In genomic region chr5:133962131-133962530, GRCh38 we compare ENCODE assay signal across 15 cellular contexts. TPM values are rescaled to one million over a fixed set of nuclear protein-coding genes. Genes with fewer than 3 reads are reported as not detected.
DNase-seq lines count a peak whose midpoint lies in the region; ATAC-seq and TF ChIP-seq lines count a peak whose summit lies in the region.
"Had no signal": no experiment of that assay in that cellular context is flagged by ENCODE, and none has a peak within 500 bp of the region (broad histone marks: within the 10 kb centered on the region; RNA-seq: fewer than 3 reads in every experiment).

No MANE protein-coding gene starts in this region.

- H3K27me3 Mint-ChIP-seq in activated naive CD4-positive, alpha-beta T cell treated with anti-CD3 and anti-CD28 coated beads, Interleukin-2, amount 50 U/mL, for 24 hours, result no peaks in the 10 kb centered on the region
- H3K27me3 Mint-ChIP-seq in activated naive CD8-positive, alpha-beta T cell treated with anti-CD3 and anti-CD28 coated beads, Interleukin-2, amount 10 ng/mL, durations not matched to agents 7 days and 5 days, result no peaks in the 10 kb centered on the region
- no peaks in the 10 kb centered on the region for H3K27me3 Mint-ChIP-seq in mesothelial cell of epicardium (ENCODE audit: low read depth)
- H3K27me3 Mint-ChIP-seq in stimulated activated naive CD8-positive, alpha-beta T cell treated with anti-CD3 and anti-CD28 coated beads, Interleukin-15, amount 100 ng/mL, for 72 hours, result no peaks in the 10 kb centered on the region

- no peaks in the 10 kb centered on the region for H3K9me3 Mint-ChIP-seq in activated naive CD4-positive, alpha-beta T cell treated with anti-CD3 and anti-CD28 coated beads, Interleukin-2, amount 50 U/mL, for 24 hours
- H3K9me3 Mint-ChIP-seq in activated naive CD8-positive, alpha-beta T cell treated with anti-CD3 and anti-CD28 coated beads, Interleukin-2, amount 10 ng/mL, durations not matched to agents 7 days and 5 days, result no peaks in the 10 kb centered on the region
- H3K9me3 Mint-ChIP-seq in mesothelial cell of epicardium, result peaks cover 12% of the 10 kb centered on the region
- peaks cover 0 to 13% of the 10 kb centered on the region in 2 donors for H3K9me3 Mint-ChIP-seq in stimulated activated naive CD8-positive, alpha-beta T cell treated with anti-CD3 and anti-CD28 coated beads, Interleukin-15, amount 100 ng/mL, for 72 hours

- H3K27ac Mint-ChIP-seq in activated naive CD4-positive, alpha-beta T cell treated with anti-CD3 and anti-CD28 coated beads, Interleukin-2, amount 50 U/mL, for 24 hours, result peak overlapping the region; percentile 65
- H3K27ac Mint-ChIP-seq in activated naive CD8-positive, alpha-beta T cell treated with anti-CD3 and anti-CD28 coated beads, Interleukin-2, amount 10 ng/mL, durations not matched to agents 7 days and 5 days, result peak overlapping the region; percentile 71
- peak overlapping the region; percentile 23 for H3K27ac Mint-ChIP-seq in mesothelial cell of epicardium
- H3K27ac Mint-ChIP-seq in stimulated activated naive CD8-positive, alpha-beta T cell treated with anti-CD3 and anti-CD28 coated beads, Interleukin-15, amount 100 ng/mL, for 72 hours, result no peak overlapping the region

- H3K36me3 Mint-ChIP-seq in activated naive CD4-positive, alpha-beta T cell treated with anti-CD3 and anti-CD28 coated beads, Interleukin-2, amount 50 U/mL, for 24 hours, result peaks cover 22% of the 10 kb centered on the region
- H3K36me3 Mint-ChIP-seq in activated naive CD8-positive, alpha-beta T cell treated with anti-CD3 and anti-CD28 coated beads, Interleukin-2, amount 10 ng/mL, durations not matched to agents 7 days and 5 days, result peaks cover 41% of the 10 kb centered on the region
- H3K36me3 Mint-ChIP-seq in mesothelial cell of epicardium, result peaks cover 23% of the 10 kb centered on the region

- no peak for TF ChIP-seq CTCF in mesothelial cell of epicardium (IDR thresholded peaks at IDR 0.05; ENCODE audit: unreplicated experiment)

- DNase-seq in activated naive CD4-positive, alpha-beta T cell (lab: John Stamatoyannopoulos, UW), result no peak
- DNase-seq in activated naive CD8-positive, alpha-beta T cell treated with anti-CD3 and anti-CD28 coated beads, Interleukin-2, amount 10 ng/mL, durations not matched to agents 7 days and 5 days, result no peak
- DNase-seq in mesothelial cell of epicardium (ENCODE audit: low spot score in 2 of 2, unreplicated experiment in 2 of 2), result no peak
- DNase-seq in stimulated activated naive CD8-positive, alpha-beta T cell treated with anti-CD3 and anti-CD28 coated beads, Interleukin-15, amount 100 ng/mL, for 72 hours, result no peak
- DNase-seq in stimulated activated CD4-positive, alpha-beta T cell treated with anti-CD3 and anti-CD28 coated beads, Interleukin-15, amount 100 ng/mL, for 24 hours, result no peak
- DNase-seq in SK-N-DZ (ENCODE audit: low spot score), result no peak
- DNase-seq: Caco-2, cerebellar nuclear complex, mammary epithelial cell, NCI-H2029 treated with DMSO at 0.1 percent for 48 hours, occipital lobe, stomach had no signal

- peaks cover 63% of the 10 kb centered on the region for H3K4me1 Mint-ChIP-seq in activated naive CD4-positive, alpha-beta T cell treated with anti-CD3 and anti-CD28 coated beads, Interleukin-2, amount 50 U/mL, for 24 hours
- peaks cover 45% of the 10 kb centered on the region for H3K4me1 Mint-ChIP-seq in activated naive CD8-positive, alpha-beta T cell treated with anti-CD3 and anti-CD28 coated beads, Interleukin-2, amount 10 ng/mL, durations not matched to agents 7 days and 5 days
- H3K4me1 Mint-ChIP-seq in mesothelial cell of epicardium, result peaks cover 18% of the 10 kb centered on the region
- peaks cover 67% of the 10 kb centered on the region for H3K4me1 Mint-ChIP-seq in stimulated activated naive CD8-positive, alpha-beta T cell treated with anti-CD3 and anti-CD28 coated beads, Interleukin-15, amount 100 ng/mL, for 72 hours

- POLR2A ChIA-PET in activated naive CD8-positive, alpha-beta T cell treated with anti-CD3 and anti-CD28 coated beads, Interleukin-2, amount 10 ng/mL, durations not matched to agents 7 days and 5 days (lab: Charles Lee), result interaction anchor here (0.7 to 1.8 kb wide), 3 partner anchors 9 to 935 kb away, joined by 3 to 4 read pairs (median 4); no protein-coding TSS in a partner anchor

- ATAC-seq in activated naive CD8-positive, alpha-beta T cell treated with anti-CD3 and anti-CD28 coated beads, Interleukin-2, amount 10 ng/mL, durations not matched to agents 7 days and 5 days (ENCODE audit: low read depth), result no peak
- no peak for ATAC-seq in stimulated activated naive CD8-positive, alpha-beta T cell treated with anti-CD3 and anti-CD28 coated beads, Interleukin-15, amount 100 ng/mL, for 72 hours
- ATAC-seq in HG03571 (IDR thresholded peaks at IDR 0.05; ENCODE audit: unreplicated experiment), result no peak
- ATAC-seq: gastroesophageal sphincter had no signal

- H3K4me3 Mint-ChIP-seq in activated naive CD4-positive, alpha-beta T cell treated with anti-CD3 and anti-CD28 coated beads, Interleukin-2, amount 50 U/mL, for 24 hours, result no peak overlapping the region
- no peak overlapping the region for H3K4me3 Mint-ChIP-seq in activated naive CD8-positive, alpha-beta T cell treated with anti-CD3 and anti-CD28 coated beads, Interleukin-2, amount 10 ng/mL, durations not matched to agents 7 days and 5 days
- H3K4me3 Mint-ChIP-seq in mesothelial cell of epicardium, result no peak overlapping the region
- peak overlapping the region; percentile 6 to 69 for H3K4me3 Mint-ChIP-seq in stimulated activated naive CD8-positive, alpha-beta T cell treated with anti-CD3 and anti-CD28 coated beads, Interleukin-15, amount 100 ng/mL, for 72 hours

RNA-seq across cellular contexts. Expression of gene C5orf15, which starts 6.3 kb away (rescaled TPM):
- 10 to 100 TPM; 19.1 to 24.8 TPM for total RNA-seq in activated naive CD8-positive, alpha-beta T cell treated with anti-CD3 and anti-CD28 coated beads, Interleukin-2, amount 10 ng/mL, durations not matched to agents 7 days and 5 days
- total RNA-seq in mesothelial cell of epicardium, result 44.2 to 47.4 TPM (median 47.3 TPM) in 3 replicates
- polyA plus RNA-seq in SK-N-DZ (2014; cell fraction: cytosol; rRNA removed), result 71.5 and 78.8 TPM in 2 replicates
- 29.8 and 42.3 TPM in 2 replicates for polyA plus RNA-seq in SK-N-DZ (2014; cell fraction: nucleus; rRNA removed)

RNA-seq across cellular contexts. Expression of gene VDAC1, which starts 42.6 kb away (rescaled TPM):
- total RNA-seq in activated naive CD8-positive, alpha-beta T cell treated with anti-CD3 and anti-CD28 coated beads, Interleukin-2, amount 10 ng/mL, durations not matched to agents 7 days and 5 days, result 100 to 1,000 TPM; 194 to 199 TPM
- total RNA-seq in mesothelial cell of epicardium, result 108 to 111 TPM (median 109 TPM) in 3 replicates
- polyA plus RNA-seq in SK-N-DZ (2014; cell fraction: cytosol; rRNA removed), result 259 and 280 TPM in 2 replicates
- 115 and 147 TPM in 2 replicates for polyA plus RNA-seq in SK-N-DZ (2014; cell fraction: nucleus; rRNA removed)

Comparison
In these comparisons a context has a peak if more than half of its experiments do, and no peak if none do; other contexts are left out.
1. H3K27ac Mint-ChIP-seq: peak in activated naive CD4-positive, alpha-beta T cell treated with anti-CD3 and anti-CD28 coated beads, Interleukin-2, amount 50 U/mL, for 24 hours (single experiment), activated naive CD8-positive, alpha-beta T cell treated with anti-CD3 and anti-CD28 coated beads, Interleukin-2, amount 10 ng/mL, durations not matched to agents 7 days and 5 days (single experiment) and mesothelial cell of epicardium (single experiment); none in stimulated activated naive CD8-positive, alpha-beta T cell treated with anti-CD3 and anti-CD28 coated beads, Interleukin-15, amount 100 ng/mL, for 72 hours (0 of 2).
2. H3K4me3 Mint-ChIP-seq: peak in stimulated activated naive CD8-positive, alpha-beta T cell treated with anti-CD3 and anti-CD28 coated beads, Interleukin-15, amount 100 ng/mL, for 72 hours (2 of 2); none in activated naive CD4-positive, alpha-beta T cell treated with anti-CD3 and anti-CD28 coated beads, Interleukin-2, amount 50 U/mL, for 24 hours (single experiment), activated naive CD8-positive, alpha-beta T cell treated with anti-CD3 and anti-CD28 coated beads, Interleukin-2, amount 10 ng/mL, durations not matched to agents 7 days and 5 days (single experiment) and mesothelial cell of epicardium (single experiment).